In genomic region chr19:48867119-48867921, GRCh38 we compare ENCODE assay signal across 11 cellular contexts. TPM values are rescaled to one million over a fixed set of nuclear protein-coding genes. Genes with fewer than 3 reads are reported as not detected.
DNase-seq lines count a peak whose midpoint lies in the region; TF ChIP-seq lines count a peak whose summit lies in the region.
"Had no signal": no experiment of that assay in that cellular context is flagged by ENCODE, and none has a peak within 500 bp of the region (broad histone marks: within the 10 kb centered on the region; RNA-seq: fewer than 3 reads in every experiment).

No MANE protein-coding gene starts in this region.

- H3K4me1 ChIP-seq in SJCRH30 (peaks cover 14% of the 10 kb centered on the region), fibroblast of lung (ENCODE audit: control insufficient read depth, extremely low read depth, insufficient read depth, low read length) (peaks cover 7% of the 10 kb centered on the region), osteoblast (ENCODE audit: insufficient read depth, low read length) (peaks cover 20% of the 10 kb centered on the region)

- H2AFZ ChIP-seq in fibroblast of lung (ENCODE audit: low read length) (no peak overlapping the region), osteoblast (ENCODE audit: low read length) (peak overlapping the region; percentile 81)

- H3K9me3 ChIP-seq in SJCRH30 (replicated peaks) (no peaks in the 10 kb centered on the region), fibroblast of lung (ENCODE audit: control insufficient read depth, insufficient read depth, low read depth, low read length) (no peaks in the 10 kb centered on the region), osteoblast (ENCODE audit: low read depth, low read length) (no peaks in the 10 kb centered on the region)

- H3K4me3 ChIP-seq in SJCRH30 (peak overlapping the region; percentile 60), fibroblast of lung (replicated peaks in 1 of 4; ENCODE audit: control extremely low read depth in 1 of 4, insufficient read depth in 1 of 4, low read depth in 3 of 4, low read length in 4 of 4) (peak overlapping the region; percentile 64 to 77 (median 68)), osteoblast (ENCODE audit: insufficient read depth, low read length) (peak overlapping the region; percentile 74)

- peak overlapping the region; percentile 60 for H3K9ac ChIP-seq in fibroblast of lung (ENCODE audit: insufficient read depth, low read length)

- H3K36me3 ChIP-seq in SJCRH30 (peaks cover 3% of the 10 kb centered on the region; the same call in 1 of the 2 replicates), fibroblast of lung (ENCODE audit: control insufficient read depth, insufficient read depth, low read length) (peaks cover 10% of the 10 kb centered on the region), osteoblast (ENCODE audit: insufficient read depth, low read length) (peaks cover 23% of the 10 kb centered on the region)

- H4K20me1 ChIP-seq in fibroblast of lung (ENCODE audit: control insufficient read depth, extremely low read depth, insufficient read depth, low read length) = no peaks in the 10 kb centered on the region
- peaks cover 3% of the 10 kb centered on the region for H4K20me1 ChIP-seq in osteoblast (ENCODE audit: insufficient read depth, low read length)

- H3K79me2 ChIP-seq in fibroblast of lung (ENCODE audit: control insufficient read depth, insufficient read depth, low read length) (peaks cover 20% of the 10 kb centered on the region), osteoblast (ENCODE audit: insufficient read depth, low read length) (peaks cover 20% of the 10 kb centered on the region)

- peak overlapping the region; percentile 69 for H3K27ac ChIP-seq in SJCRH30
- H3K27ac ChIP-seq in fibroblast of lung (ENCODE audit: insufficient read depth, low read length) = peak overlapping the region; percentile 86
- H3K27ac ChIP-seq in osteoblast (ENCODE audit: low read depth, low read length) = peak overlapping the region; percentile 51

- H3K4me2 ChIP-seq in fibroblast of lung (ENCODE audit: extremely low read depth, insufficient read depth, low read length) (peak overlapping the region; percentile 94), osteoblast (ENCODE audit: insufficient read depth, low read length) (peak overlapping the region; percentile 88)

- peak; percentile 40 for DNase-seq in AG20443 (ENCODE audit: low spot score)
- peak; percentile 58 to 62 for DNase-seq in SJCRH30
- no peak for DNase-seq in fibroblast of lung (ENCODE audit: low read depth in 2 of 2)
- peak; percentile 80 for DNase-seq in osteoblast (ENCODE audit: insufficient read length, low spot score, missing footprints)
- no peak for DNase-seq in activated CD4-positive, CD25-positive, alpha-beta regulatory T cell treated with anti-CD3 and anti-CD28 coated beads, Interleukin-2, amount 50 U/mL, for 72 hours
- DNase-seq in NCI-H1092 (lab: John Stamatoyannopoulos, UW) = no peak
- DNase-seq in GDM1 (lab: John Stamatoyannopoulos, UW) = no peak
- no peak for DNase-seq in SKM-1 (lab: John Stamatoyannopoulos, UW; ENCODE audit: unreplicated experiment)
- DNase-seq: activated naive CD4-positive, alpha-beta T cell treated with anti-CD3 and anti-CD28 coated beads for 36 hours; head of caudate nucleus had no signal

- no peaks in the 10 kb centered on the region for H3K27me3 ChIP-seq in SJCRH30
- no peaks in the 10 kb centered on the region for H3K27me3 ChIP-seq in fibroblast of lung (ENCODE audit: control insufficient read depth, insufficient read depth, low read length)
- no peaks in the 10 kb centered on the region for H3K27me3 ChIP-seq in osteoblast (ENCODE audit: insufficient read depth, low read length)

- TF ChIP-seq CTCF in fibroblast of lung (conservative IDR thresholded peaks at IDR 0.05 in 1 of 2, IDR thresholded peaks at IDR 0.05 in 1 of 2; ENCODE audit: low read depth in 1 of 2, low read length in 2 of 2) (no peak), osteoblast (IDR thresholded peaks at IDR 0.05; ENCODE audit: extremely low read depth, low read depth, low read length) (no peak)

RNA-seq across cellular contexts. Expression of gene PLEKHA4, which starts 1.1 kb away (rescaled TPM):
- total RNA-seq in SJCRH30 (2014; rRNA removed; shearing (Covaris generic)) = 19.3 and 26.6 TPM in 2 replicates
- total RNA-seq in fibroblast of lung (18.7 and 20.0 TPM in 2 replicates), osteoblast (21.4 and 28.6 TPM in 2 replicates)
- polyA plus RNA-seq in fibroblast of lung = 6.6 and 11.1 TPM in 2 replicates
- 33.4 and 58.7 TPM in 2 replicates for polyA plus RNA-seq in fibroblast of lung (2012)
- polyA minus RNA-seq in fibroblast of lung (ENCODE audit: low replicate concordance) = 18.3 and 27.2 TPM in 2 replicates

RNA-seq across cellular contexts. Expression of gene PPP1R15A, which starts 4.9 kb away (rescaled TPM):
- total RNA-seq in SJCRH30 (2014; rRNA removed; shearing (Covaris generic)) = 11.1 and 12.5 TPM in 2 replicates
- total RNA-seq in fibroblast of lung (87.3 and 166 TPM in 2 replicates), osteoblast (70.4 and 84.0 TPM in 2 replicates)
- polyA plus RNA-seq in fibroblast of lung = 46.3 and 116 TPM in 2 replicates
- polyA plus RNA-seq in fibroblast of lung (2012) = 53.8 and 120 TPM in 2 replicates
- 19.5 and 31.9 TPM in 2 replicates for polyA minus RNA-seq in fibroblast of lung (ENCODE audit: low replicate concordance)

RNA-seq across cellular contexts. Expression of gene HSD17B14, which starts 31.0 kb away (rescaled TPM):
- not detected in 2 replicates for total RNA-seq in SJCRH30 (2014; rRNA removed; shearing (Covaris generic))
- total RNA-seq in fibroblast of lung (7.7 and 11.1 TPM in 2 replicates), osteoblast (1.8 and 2.1 TPM in 2 replicates)
- polyA plus RNA-seq in fibroblast of lung = 2.7 and 4.5 TPM in 2 replicates
- 3.8 and 7.8 TPM in 2 replicates for polyA plus RNA-seq in fibroblast of lung (2012)
- 2.1 and 2.2 TPM in 2 replicates for polyA minus RNA-seq in fibroblast of lung (ENCODE audit: low replicate concordance)

RNA-seq across cellular contexts. Expression of gene TULP2, which starts 31.2 kb away (rescaled TPM):
- total RNA-seq in SJCRH30 (2014; rRNA removed; shearing (Covaris generic)) = not detected in 2 replicates
- total RNA-seq in fibroblast of lung (0.51 and 0.83 TPM in 2 replicates), osteoblast (not detected in 2 replicates)
- polyA plus RNA-seq in fibroblast of lung = 0.10 and 0.28 TPM in 2 replicates
- polyA plus RNA-seq in fibroblast of lung (2012) = 0.19 and 0.24 TPM in 2 replicates
- polyA minus RNA-seq in fibroblast of lung (ENCODE audit: low replicate concordance) = 0.63 TPM in 1 of 2 replicates, not detected in the other
- total RNA-seq: T-helper 1 cell treated with Interleukin-12 subunit alpha and Interleukin-12 subunit beta and Interleukin-4 antibody, amounts not matched to agents 30 ng/mL and 1 ng/mL, for 36 hours had no signal

RNA-seq across cellular contexts. Expression of gene NUCB1, which starts 32.8 kb away (rescaled TPM):
- 91.2 and 97.1 TPM in 2 replicates for total RNA-seq in SJCRH30 (2014; rRNA removed; shearing (Covaris generic))
- total RNA-seq in fibroblast of lung (130 and 137 TPM in 2 replicates), osteoblast (242 and 300 TPM in 2 replicates)
- polyA plus RNA-seq in fibroblast of lung = 101 and 129 TPM in 2 replicates
- polyA plus RNA-seq in fibroblast of lung (2012) = 179 and 237 TPM in 2 replicates
- polyA minus RNA-seq in fibroblast of lung (ENCODE audit: low replicate concordance) = 127 and 321 TPM in 2 replicates

Comparison
In these comparisons a context has a peak if more than half of its experiments do, and no peak if none do; other contexts are left out.
1. DNase-seq: peak in AG20443 (single experiment), SJCRH30 (2 of 2) and osteoblast (single experiment); none in fibroblast of lung (0 of 2), activated CD4-positive, CD25-positive, alpha-beta regulatory T cell treated with anti-CD3 and anti-CD28 coated beads, Interleukin-2, amount 50 U/mL, for 72 hours (single experiment), NCI-H1092 (single experiment), GDM1 (single experiment) and SKM-1 (single experiment).
2. Peak in every context shown above with its lines, with median percentiles within 50 percentile points of each other: H3K27ac ChIP-seq and H3K4me3 ChIP-seq.